8 cellular contexts compared by ENCODE assay signal in genomic region chr17:81483085-81483861, GRCh38. TPM values are rescaled to one million over a fixed set of nuclear protein-coding genes. Genes with fewer than 3 reads are reported as not detected.
DNase-seq lines count a peak whose midpoint lies in the region; ATAC-seq, FAIRE-seq and TF ChIP-seq lines count a peak whose summit lies in the region.

No MANE protein-coding gene starts in this region.

- H3K27me3 ChIP-seq in GM06990 (replicated peaks; ENCODE audit: control insufficient read depth, insufficient read depth, low read length) (peaks cover 2% of the 10 kb centered on the region; the same call in 1 of the 2 replicates), H1 (replicated peaks in 1 of 4; ENCODE audit: control insufficient read depth in 3 of 4, extremely low read depth in 1 of 4, insufficient read depth in 3 of 4, low read length in 3 of 4) (peaks cover 18 to 51% (median 48%) of the 10 kb centered on the region in 4 experiments), psoas muscle (ENCODE audit: insufficient read depth in 3 of 3, low read length in 2 of 3) (no peaks in the 10 kb centered on the region)

- no peak overlapping the region; the same call in 1 of the 2 replicates for H3K18ac ChIP-seq in H1 (ENCODE audit: extremely low read depth, low read length)

- ATAC-seq in psoas muscle: peak; percentile 28 to 56 (median 34)
- no peak for ATAC-seq in GM19467 (IDR thresholded peaks at IDR 0.05; ENCODE audit: unreplicated experiment)

- H4K91ac ChIP-seq in H1 (replicated peaks; ENCODE audit: insufficient read length, low read length): peak overlapping the region; percentile 89

- peak overlapping the region; percentile 85 for H3K4ac ChIP-seq in H1 (replicated peaks; ENCODE audit: insufficient read length, low read depth, low read length)

- H3K56ac ChIP-seq in H1 (replicated peaks; ENCODE audit: insufficient read length, low read depth, low read length): no peak overlapping the region

- intact Hi-C loops in psoas muscle (cut with DNase I): loop anchor here in 1 of 2 donors (5.0 kb wide), 3 partner anchors 81 to 226 kb away; no protein-coding TSS in a partner anchor

- POLR2A ChIA-PET in H1 (lab: Charles Lee; ENCODE audit: partially characterized antibody): interaction anchor here (0.8 to 35.8 kb wide), 5 partner anchors 10 to 69 kb away, joined by 3 to 1004 read pairs (median 6); partner anchors contain the start of genes ACTG1, FAAP100 and FSCN2

- no peak overlapping the region for H3K23ac ChIP-seq in H1 (ENCODE audit: insufficient read length)

- FAIRE-seq in H1 (lab: Jason Lieb, UNC): no peak

- peak overlapping the region; percentile 92 for H4K8ac ChIP-seq in H1 (ENCODE audit: extremely low read depth, insufficient read depth, low read length)

- H3K27ac ChIP-seq in H1 (ENCODE audit: low read depth, low read length): no peak overlapping the region
- peak overlapping the region; percentile 81 for H3K27ac ChIP-seq in psoas muscle

- no peak for TF ChIP-seq EP300 in H1 (IDR thresholded peaks at IDR 0.05; ENCODE audit: borderline replicate concordance in 1 of 2, low read depth in 2 of 2, low read length in 2 of 2)

- H3K4me1 ChIP-seq in H1 (replicated peaks in 1 of 4; ENCODE audit: control insufficient read depth in 3 of 4, insufficient read depth in 4 of 4, low read length in 3 of 4): peaks cover 0 to 18% (median 8%) of the 10 kb centered on the region in 4 experiments; a peak in 4 of 7 replicates
- peaks cover 31% of the 10 kb centered on the region for H3K4me1 ChIP-seq in psoas muscle

- H3K9me3 ChIP-seq in H1 (ENCODE audit: insufficient read depth in 2 of 2, low read depth in 1 of 2, low read length in 1 of 2) (peaks cover 0 to 5% of the 10 kb centered on the region in 2 experiments; a peak in 1 of 4 replicates), psoas muscle (no peaks in the 10 kb centered on the region)

- DNase-seq in GM06990 (ENCODE audit: extremely low read depth, insufficient read length) (peak; percentile 72), NCI-H69 (lab: John Stamatoyannopoulos, UW) (peak; percentile 76), H1 (ENCODE audit: low read depth in 1 of 2, low spot score in 2 of 2) (peak in 1 of 2 experiments; percentile 57), psoas muscle (peak; percentile 62 to 82), GOT3 (lab: John Stamatoyannopoulos, UW) (no peak), iPS-NIHi7 (ENCODE audit: extremely low spot score) (no peak), NCI-H128 (lab: John Stamatoyannopoulos, UW; ENCODE audit: unreplicated experiment) (no peak)

- no peak overlapping the region for H3K14ac ChIP-seq in H1 (ENCODE audit: insufficient read length)

- TF ChIP-seq POLR2A in H1 (IDR thresholded peaks at IDR 0.05; ENCODE audit: control extremely low read depth in 1 of 2, low read depth in 2 of 2, low read length in 2 of 2): no peak

- peak overlapping the region; percentile 90; the same call in 1 of the 2 replicates for H2BK15ac ChIP-seq in H1 (ENCODE audit: low read length)

- H2BK20ac ChIP-seq in H1 (ENCODE audit: low read length): no peak overlapping the region

- H3K36me3 ChIP-seq in GM06990 (ENCODE audit: control insufficient read depth, insufficient read depth, low read length) (no peaks in the 10 kb centered on the region), H1 (ENCODE audit: control insufficient read depth in 2 of 4, insufficient read depth in 4 of 4, low read length in 3 of 4) (no peaks in the 10 kb centered on the region), psoas muscle (ENCODE audit: insufficient read depth in 1 of 2, low read depth in 1 of 2) (no peaks in the 10 kb centered on the region)

- H2BK5ac ChIP-seq in H1 (ENCODE audit: low read depth, low read length): no peak overlapping the region

- no peak for TF ChIP-seq RAD21 in H1 (IDR thresholded peaks at IDR 0.05 in 1 of 2, conservative IDR thresholded peaks at IDR 0.05 in 1 of 2; ENCODE audit: low read depth in 2 of 2, low read length in 2 of 2)

- TF ChIP-seq CTCF in GM06990 (IDR thresholded peaks at IDR 0.05; ENCODE audit: insufficient read depth, low read length, poor library complexity, severe bottlenecking): no peak
- no peak for TF ChIP-seq CTCF in H1 (IDR thresholded peaks at IDR 0.05; ENCODE audit: control extremely low read depth in 1 of 3, insufficient read depth in 1 of 3, low read depth in 1 of 3, low read length in 3 of 3)
- no peak for TF ChIP-seq CTCF in psoas muscle (IDR thresholded peaks at IDR 0.05)

- no peak overlapping the region for H2AK5ac ChIP-seq in H1 (ENCODE audit: low read depth, low read length)

- H2BK120ac ChIP-seq in H1 (replicated peaks; ENCODE audit: low read depth, low read length): no peak overlapping the region

- no peaks in the 10 kb centered on the region for H3K79me2 ChIP-seq in H1 (ENCODE audit: control insufficient read depth in 1 of 2, insufficient read depth in 2 of 2, low read length in 2 of 2)

- 60% methylated on average over 26 of the region's 29 CpGs; no CpG with 5 or more reads in 1 of the 2 experiments for WGBS in H1 (ENCODE audit: extremely low coverage in 1 of 2, insufficient coverage in 1 of 2, insufficient read length in 1 of 2, insufficient replicate concordance in 2 of 2, low coverage in 1 of 2, low lambda C conversion rate in 2 of 2, missing lambda C conversion rate in 1 of 2), 2 experiments
- 31 to 54% (median 35%) methylated on average over 28 to 29 of the region's 29 CpGs for WGBS in psoas muscle, 3 donors

- no peak overlapping the region for H3K9ac ChIP-seq in H1 (replicated peaks in 1 of 4; ENCODE audit: extremely low read depth in 1 of 4, low read depth in 3 of 4, low read length in 3 of 4)

- H3K79me1 ChIP-seq in H1 (ENCODE audit: low read depth, low read length): no peaks in the 10 kb centered on the region

- CTCF ChIA-PET in H1 (lab: Charles Lee; ENCODE audit: partially characterized antibody): interaction anchor here (1.0 to 5.4 kb wide), 21 partner anchors 9 to 229 kb away, joined by 4 to 50 read pairs (median 9); partner anchors contain the start of genes BAHCC1 and SLC38A10

- H3K4me3 ChIP-seq in GM06990 (replicated peaks; ENCODE audit: low read depth, low read length) (no peak overlapping the region), H1 (ENCODE audit: extremely low read depth in 1 of 4, insufficient read depth in 2 of 4, low read depth in 3 of 4, low read length in 4 of 4) (peak overlapping the region; percentile 27 to 66 (median 46); a peak in 7 of 8 replicates), psoas muscle (peak overlapping the region; percentile 64)

- H4K5ac ChIP-seq in H1 (ENCODE audit: insufficient read length, low read depth, low read length): peak overlapping the region; percentile 37

- peaks cover 11% of the 10 kb centered on the region; the same call in 1 of the 2 replicates for H3K23me2 ChIP-seq in H1 (ENCODE audit: low read depth, low read length)

- peak overlapping the region; percentile 92; the same call in 1 of the 2 replicates for H2BK12ac ChIP-seq in H1 (ENCODE audit: low read depth, low read length)

- no peak overlapping the region for H2AFZ ChIP-seq in H1 (ENCODE audit: low read length)

- H3K4me2 ChIP-seq in H1 (ENCODE audit: insufficient read depth in 1 of 2, low read depth in 2 of 2, low read length in 2 of 2): peak overlapping the region; percentile 44 to 92

- H4K20me1 ChIP-seq in H1 (replicated peaks in 1 of 2; ENCODE audit: control insufficient read depth in 1 of 2, insufficient read depth in 2 of 2, low read length in 2 of 2): no peaks in the 10 kb centered on the region

TF ChIP-seq in H1, 55 proteins besides CTCF, POLR2A, EP300 and RAD21:
- TF ChIP-seq SUZ12 (IDR thresholded peaks at IDR 0.05; ENCODE audit: low read length): peak; percentile 26; the same call in 1 of the 2 replicates
- no peak for TF ChIP-seq SRF (IDR thresholded peaks at IDR 0.05; ENCODE audit: low read depth, low read length)
- TF ChIP-seq EZH2 (IDR thresholded peaks at IDR 0.05; ENCODE audit: low read depth, low read length, severe bottlenecking): no peak

RNA-seq across cellular contexts. Expression of gene ACTG1, which starts 29.3 kb away (rescaled TPM):
- total RNA-seq in H1 (2021; fragmentation: NEBNext Ultra II Directional; extraction: Animal tissue kit (Norgen Biotek cat#: 25700)): 3,535 and 3,691 TPM in 2 replicates
- polyA plus RNA-seq in H1 (2011; rRNA removed) (5,010 and 7,420 TPM in 2 replicates), psoas muscle (100 to 1,000 TPM; 150 to 620 (median 219) TPM)
- 3,868 TPM for polyA plus RNA-seq in H1 (2011; cell fraction: cytosol; rRNA removed)
- 4,694 TPM for polyA plus RNA-seq in H1 (2011; cell fraction: nucleus; rRNA removed)
- polyA plus RNA-seq in H1 (2012, experiment 1 of 2): 3,170 to 3,474 TPM (median 3,377 TPM) in 4 replicates
- polyA plus RNA-seq in H1 (2012, experiment 2 of 2): 3,649 TPM
- polyA plus RNA-seq in H1 (2013, experiment 1 of 2): 4,243 TPM
- 4,284 TPM for polyA plus RNA-seq in H1 (2013, experiment 2 of 2)
- 1,111 and 1,306 TPM in 2 replicates for polyA minus RNA-seq in H1 (2011; rRNA and poly(A)+ RNA removed)
- 1,521 TPM for polyA minus RNA-seq in H1 (2011; cell fraction: cytosol; rRNA and poly(A)+ RNA removed)
- polyA minus RNA-seq in H1 (2011; cell fraction: nucleus; rRNA and poly(A)+ RNA removed): 1,666 TPM
- 100 to 1,000 TPM; 341 to 567 (median 431) TPM for total RNA-seq in psoas muscle

RNA-seq across cellular contexts. Expression of gene FSCN2, which starts 44.9 kb away (rescaled TPM):
- total RNA-seq in H1 (2021; fragmentation: NEBNext Ultra II Directional; extraction: Animal tissue kit (Norgen Biotek cat#: 25700)): 0.30 TPM in 1 of 2 replicates, not detected in the other
- polyA plus RNA-seq in H1 (2011; rRNA removed) (0.18 and 0.44 TPM in 2 replicates), psoas muscle (under 1 TPM; 0.08 to 0.09 (median 0.08) TPM)
- polyA plus RNA-seq in H1 (2011; cell fraction: cytosol; rRNA removed): 0.14 TPM
- 0.88 TPM for polyA plus RNA-seq in H1 (2011; cell fraction: nucleus; rRNA removed)
- polyA plus RNA-seq in H1 (2012, experiment 1 of 2): 0.12 to 0.43 TPM (median 0.30 TPM) in 4 replicates
- polyA plus RNA-seq in H1 (2012, experiment 2 of 2): 0.28 TPM
- not detected for polyA plus RNA-seq in H1 (2013, experiment 1 of 2)
- 0.07 TPM for polyA plus RNA-seq in H1 (2013, experiment 2 of 2)
- 0.09 and 0.10 TPM in 2 replicates for polyA minus RNA-seq in H1 (2011; rRNA and poly(A)+ RNA removed)
- polyA minus RNA-seq in H1 (2011; cell fraction: cytosol; rRNA and poly(A)+ RNA removed): not detected
- polyA minus RNA-seq in H1 (2011; cell fraction: nucleus; rRNA and poly(A)+ RNA removed): 0.90 TPM
- total RNA-seq in psoas muscle: under 1 TPM in 3 of 4 donors, not detected in 1; 0.13 to 0.71 (median 0.38) TPM

Comparison
In these comparisons a context has a peak if more than half of its experiments do, and no peak if none do; other contexts are left out.
1. DNase-seq: peak in GM06990 (single experiment), NCI-H69 (single experiment) and psoas muscle (2 of 2); none in GOT3 (single experiment), iPS-NIHi7 (single experiment) and NCI-H128 (single experiment).